8 cellular contexts compared by ENCODE assay signal in genomic region chr9:87443461-87443860, GRCh38.
"Had no signal": no experiment of that assay in that cellular context is flagged by ENCODE, and none has a peak within 500 bp of the region (broad histone marks: within the 10 kb centered on the region; RNA-seq: fewer than 3 reads in every experiment).

No MANE protein-coding gene starts in this region.

- H3K4me3 ChIP-seq: GM23248, GM23338, HAP-1 had no signal

- DNase-seq: GM23248, GOT3, H7, H9, HCEC 1CT, HFFc6 had no signal
